8 cellular contexts compared by ENCODE assay signal in the genomic region with DNA sequence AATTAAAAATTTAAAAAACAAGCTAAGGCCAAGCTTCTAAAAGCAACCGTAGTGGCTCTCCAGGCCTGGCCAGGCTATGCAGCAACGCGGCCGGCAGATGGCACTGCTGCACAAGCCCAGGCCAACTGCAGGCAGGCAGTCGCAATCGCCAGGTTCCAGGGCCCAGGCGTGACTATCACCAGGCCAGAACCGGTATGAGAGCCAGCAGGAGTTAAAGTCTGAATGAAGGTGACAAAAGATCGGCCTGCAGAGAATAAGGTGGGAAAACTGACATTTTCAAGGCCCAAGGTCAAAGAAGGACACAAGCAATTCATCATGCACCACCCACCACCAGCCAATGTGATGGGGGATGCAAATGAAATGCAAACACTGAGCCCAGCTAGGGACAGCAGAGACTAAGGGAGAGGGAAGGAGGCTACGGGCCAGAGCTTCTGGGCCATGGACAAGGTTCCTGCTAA. TPM values are rescaled to one million over a fixed set of nuclear protein-coding genes. Genes with fewer than 3 reads are reported as not detected.
DNase-seq lines count a peak whose midpoint lies in the region; ATAC-seq and TF ChIP-seq lines count a peak whose summit lies in the region.

No MANE protein-coding gene starts in this region.

- TF ChIP-seq CTCF in CD4-positive, alpha-beta T cell (IDR thresholded peaks at IDR 0.05) = peak; percentile 98
- TF ChIP-seq CTCF in WERI-Rb-1 (IDR thresholded peaks at IDR 0.05; ENCODE audit: low read depth, low read length) = peak; percentile 93
- TF ChIP-seq CTCF in MCF 10A (IDR thresholded peaks at IDR 0.05; ENCODE audit: unreplicated experiment) = peak; percentile 97
- TF ChIP-seq CTCF in spleen (IDR thresholded peaks at IDR 0.05 in 8 of 11, conservative IDR thresholded peaks at IDR 0.05 in 3 of 11) = peak; percentile 66 to 95 (median 89)

- no peak overlapping the region for H3K4me3 Mint-ChIP-seq in CD4-positive, alpha-beta T cell
- no peak overlapping the region for H3K4me3 Mint-ChIP-seq in MCF 10A (ENCODE audit: unreplicated experiment)

- no peak overlapping the region for H3K27ac Mint-ChIP-seq in CD4-positive, alpha-beta T cell
- H3K27ac Mint-ChIP-seq in MCF 10A (ENCODE audit: low read depth, unreplicated experiment) = no peak overlapping the region

- no peak for TF ChIP-seq POLR2A in spleen (IDR thresholded peaks at IDR 0.05)

- peaks cover 0 to 4% (median 0%) of the 10 kb centered on the region in 6 donors for H3K4me1 ChIP-seq in spleen

- H3K36me3 ChIP-seq in WERI-Rb-1 = no peaks in the 10 kb centered on the region
- peaks cover 0 to 38% (median 5%) of the 10 kb centered on the region in 6 donors for H3K36me3 ChIP-seq in spleen

- POLR2A ChIA-PET in CD4-positive, alpha-beta T cell (lab: Charles Lee) = no interaction called here
- POLR2A ChIA-PET in MCF 10A (lab: Yijun Ruan, JAX) = interaction anchor here (0.7 to 1.3 kb wide), 3 partner anchors 49 to 297 kb away, joined by 4 read pairs; no protein-coding TSS in a partner anchor

- no peaks in the 10 kb centered on the region for H3K27me3 ChIP-seq in CD4-positive, alpha-beta T cell (ENCODE audit: control insufficient read depth, insufficient read depth, low read length)
- H3K27me3 ChIP-seq in WERI-Rb-1 (ENCODE audit: insufficient read depth, low read depth, severe bottlenecking) = no peaks in the 10 kb centered on the region
- H3K27me3 ChIP-seq in spleen (replicated peaks in 1 of 7) = peaks cover 0 to 8% (median 0%) of the 10 kb centered on the region in 7 donors

- H3K36me3 Mint-ChIP-seq in CD4-positive, alpha-beta T cell (ENCODE audit: low read depth) = no peaks in the 10 kb centered on the region
- no peaks in the 10 kb centered on the region for H3K36me3 Mint-ChIP-seq in MCF 10A (ENCODE audit: insufficient read depth, unreplicated experiment)

- WGBS in spleen, 5 donors = 2 to 9% (median 7%) methylated on average over 10 of the region's 10 CpGs

- DNase-seq in CD4-positive, alpha-beta T cell = peak; percentile 52 to 72 (median 62)
- DNase-seq in NCI-H2081 (lab: John Stamatoyannopoulos, UW) (peak; percentile 68 to 79), WERI-Rb-1 (peak; percentile 77), MCF 10A (ENCODE audit: unreplicated experiment) (peak; percentile 66), iPS-NIHi7 (ENCODE audit: extremely low spot score) (peak; percentile 93), spleen (peak; percentile 94), OCI-M2 (lab: John Stamatoyannopoulos, UW; ENCODE audit: unreplicated experiment) (no peak)

- H3K4me1 Mint-ChIP-seq in CD4-positive, alpha-beta T cell (ENCODE audit: low read depth) = no peaks in the 10 kb centered on the region
- no peaks in the 10 kb centered on the region for H3K4me1 Mint-ChIP-seq in MCF 10A (ENCODE audit: insufficient read depth, unreplicated experiment)

- H3K4me3 ChIP-seq in WERI-Rb-1 (ENCODE audit: low read depth, low read length) = no peak overlapping the region
- no peak overlapping the region for H3K4me3 ChIP-seq in spleen

- ATAC-seq in CD4-positive, alpha-beta T cell (ENCODE audit: poor library complexity) = peak; percentile 86
- ATAC-seq in GM21723 (IDR thresholded peaks at IDR 0.05; ENCODE audit: unreplicated experiment) = peak; percentile 73

- no TSS peak for BruUV-seq in MCF 10A (replicated peaks; lab: Mats Ljungman, UMichigan)

- CTCF ChIA-PET in CD4-positive, alpha-beta T cell (lab: Charles Lee) = interaction anchor here (0.6 to 3.0 kb wide), 4 partner anchors 10 to 299 kb away, joined by 3 to 13 read pairs (median 3); no protein-coding TSS in a partner anchor
- CTCF ChIA-PET in MCF 10A (lab: Yijun Ruan, JAX) = interaction anchor here (0.5 to 6.2 kb wide), 53 partner anchors 8 to 1957 kb away, joined by 3 to 262 read pairs (median 4); no protein-coding TSS in a partner anchor

- no peak overlapping the region for H3K27ac ChIP-seq in CD4-positive, alpha-beta T cell (ENCODE audit: low read depth, low read length)
- no peak overlapping the region for H3K27ac ChIP-seq in WERI-Rb-1
- no peak overlapping the region for H3K27ac ChIP-seq in spleen

- no peaks in the 10 kb centered on the region for H3K27me3 Mint-ChIP-seq in CD4-positive, alpha-beta T cell
- no peaks in the 10 kb centered on the region for H3K27me3 Mint-ChIP-seq in MCF 10A (ENCODE audit: insufficient read depth, unreplicated experiment)

- no peaks in the 10 kb centered on the region for H3K9me3 ChIP-seq in CD4-positive, alpha-beta T cell (ENCODE audit: control insufficient read depth, low read length)
- no peaks in the 10 kb centered on the region for H3K9me3 ChIP-seq in WERI-Rb-1 (ENCODE audit: severe bottlenecking)
- H3K9me3 ChIP-seq in spleen = no peaks in the 10 kb centered on the region

- no peaks in the 10 kb centered on the region for H3K9me3 Mint-ChIP-seq in CD4-positive, alpha-beta T cell
- H3K9me3 Mint-ChIP-seq in MCF 10A (ENCODE audit: unreplicated experiment) = no peaks in the 10 kb centered on the region

- intact Hi-C loops in CD4-positive, alpha-beta T cell (cut with DNase I, micrococcal nuclease) = loop anchor here (1.0 kb wide), 2 partner anchors 52 to 297 kb away; no protein-coding TSS in a partner anchor
- intact Hi-C loops in MCF 10A (cut with micrococcal nuclease) = loop anchor here (1.0 to 5.0 kb wide), 3 partner anchors 52 to 479 kb away; no protein-coding TSS in a partner anchor
- intact Hi-C loops in spleen (cut with DNase I; ENCODE audit: low total_unique reads) = loop anchor here (2.0 kb wide), 1 partner anchor 296 kb away; no protein-coding TSS in a partner anchor

RNA-seq across cellular contexts. Expression of a gene that starts 43.6 kb away (rescaled TPM):
- total RNA-seq in CD4-positive, alpha-beta T cell = not detected
- total RNA-seq in MCF 10A (2022) = not detected in 2 replicates
- 10 to 100 TPM; 10.5 to 35.1 (median 15.7) TPM for total RNA-seq in spleen
- 1 to 10 TPM; 1.1 to 3.5 (median 2.1) TPM for polyA plus RNA-seq in spleen

Comparison
In these comparisons a context has a peak if more than half of its experiments do, and no peak if none do; other contexts are left out.
1. RNA of a gene that starts 43.6 kb away (total RNA-seq): 10.5 to 35.1 TPM in spleen; not detected in MCF 10A and not detected in CD4-positive, alpha-beta T cell; every median in the first group is over 10 times any median in the second.
2. Peak in every context shown above with its lines, with median percentiles within 50 percentile points of each other: CTCF ChIP-seq.